Comparison of ENCODE assay signal across 8 cellular contexts in genomic region chr6:136551103-136551502, GRCh38.
DNase-seq lines count a peak whose midpoint lies in the region; ATAC-seq and TF ChIP-seq lines count a peak whose summit lies in the region.

No MANE protein-coding gene starts in this region.

- H3K9ac ChIP-seq in parathyroid adenoma = no peak overlapping the region

- peak overlapping the region; percentile 78 for H3K4me3 ChIP-seq in parathyroid adenoma (ENCODE audit: low read depth, low read length)

- no peaks in the 10 kb centered on the region for H3K27me3 ChIP-seq in parathyroid adenoma (ENCODE audit: control insufficient read depth, insufficient read depth, low read length)

- H2AFZ ChIP-seq in parathyroid adenoma = peak overlapping the region; percentile 98

- DNase-seq in GM10266 (ENCODE audit: extremely low spot score) (peak; percentile 29), OCI-M1 (lab: John Stamatoyannopoulos, UW) (peak; percentile 66), epithelial cell of prostate (ENCODE audit: low read depth, low spot score) (no peak), GM19240 (ENCODE audit: insufficient read length, low spot score) (no peak), MV-4-11 (lab: John Stamatoyannopoulos, UW) (no peak)

- H3K4me2 ChIP-seq in parathyroid adenoma (ENCODE audit: low read length) = peak overlapping the region; percentile 90

- TF ChIP-seq CTCF in GM10266 (IDR thresholded peaks at IDR 0.05; ENCODE audit: control insufficient read depth, insufficient read depth, low read depth, missing control alignments) (no peak), parathyroid adenoma (IDR thresholded peaks at IDR 0.05) (no peak)

- peaks cover 5% of the 10 kb centered on the region for H3K4me1 ChIP-seq in parathyroid adenoma

- no peaks in the 10 kb centered on the region for H3K9me3 ChIP-seq in parathyroid adenoma (ENCODE audit: control insufficient read depth, low read length)

- ATAC-seq in HG03196 (IDR thresholded peaks at IDR 0.05; ENCODE audit: unreplicated experiment) (no peak), HG03025 (IDR thresholded peaks at IDR 0.05; ENCODE audit: low FRiP score, unreplicated experiment) (no peak)

- H3K27ac ChIP-seq in epithelial cell of prostate (peak overlapping the region; percentile 55), parathyroid adenoma (peak overlapping the region; percentile 81)

- H3K36me3 ChIP-seq in parathyroid adenoma (ENCODE audit: control insufficient read depth, insufficient read depth, low read length) = no peaks in the 10 kb centered on the region

- H3K79me2 ChIP-seq in parathyroid adenoma = peaks cover 30% of the 10 kb centered on the region

Comparison
In these comparisons a context has a peak if more than half of its experiments do, and no peak if none do; other contexts are left out.
1. DNase-seq: peak in GM10266 (single experiment) and OCI-M1 (single experiment); none in epithelial cell of prostate (single experiment), GM19240 (single experiment) and MV-4-11 (single experiment).